Comparison of ENCODE assay signal across 1 cellular context in the genomic region with DNA sequence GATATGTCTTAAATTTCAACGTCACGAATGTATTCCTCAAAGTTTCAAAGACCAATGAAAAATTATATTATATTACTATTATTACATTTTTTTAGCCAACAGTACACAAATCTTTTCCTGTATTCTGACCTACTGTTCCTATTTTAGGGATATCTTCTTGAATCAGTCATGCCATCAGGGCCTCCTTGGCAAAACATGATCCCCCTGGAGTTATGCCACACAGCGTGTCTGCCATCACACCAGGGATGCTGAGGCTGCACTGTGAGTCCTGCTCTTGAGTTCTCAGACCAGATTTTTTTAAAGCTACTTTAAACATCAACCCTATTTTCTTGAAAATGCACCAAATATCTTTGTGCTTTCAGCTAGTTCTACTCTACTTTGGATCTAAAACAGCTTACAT.
TF ChIP-seq lines count a peak whose summit lies in the region.

No MANE protein-coding gene starts in this region.

TF ChIP-seq in HepG2, 621 proteins besides CTCF, POLR2A, EP300 and RAD21 (continued from another document):
- TF ChIP-seq, protein P1, sequence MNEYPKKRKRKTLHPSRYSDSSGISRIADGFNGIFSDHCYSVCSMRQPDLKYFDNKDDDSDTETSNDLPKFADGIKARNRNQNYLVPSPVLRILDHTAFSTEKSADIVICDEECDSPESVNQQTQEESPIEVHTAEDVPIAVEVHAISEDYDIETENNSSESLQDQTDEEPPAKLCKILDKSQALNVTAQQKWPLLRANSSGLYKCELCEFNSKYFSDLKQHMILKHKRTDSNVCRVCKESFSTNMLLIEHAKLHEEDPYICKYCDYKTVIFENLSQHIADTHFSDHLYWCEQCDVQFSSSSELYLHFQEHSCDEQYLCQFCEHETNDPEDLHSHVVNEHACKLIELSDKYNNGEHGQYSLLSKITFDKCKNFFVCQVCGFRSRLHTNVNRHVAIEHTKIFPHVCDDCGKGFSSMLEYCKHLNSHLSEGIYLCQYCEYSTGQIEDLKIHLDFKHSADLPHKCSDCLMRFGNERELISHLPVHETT (CRISPR knock-in tag; conservative IDR thresholded peaks at IDR 0.05) = no peak
- TF ChIP-seq, protein P2, sequence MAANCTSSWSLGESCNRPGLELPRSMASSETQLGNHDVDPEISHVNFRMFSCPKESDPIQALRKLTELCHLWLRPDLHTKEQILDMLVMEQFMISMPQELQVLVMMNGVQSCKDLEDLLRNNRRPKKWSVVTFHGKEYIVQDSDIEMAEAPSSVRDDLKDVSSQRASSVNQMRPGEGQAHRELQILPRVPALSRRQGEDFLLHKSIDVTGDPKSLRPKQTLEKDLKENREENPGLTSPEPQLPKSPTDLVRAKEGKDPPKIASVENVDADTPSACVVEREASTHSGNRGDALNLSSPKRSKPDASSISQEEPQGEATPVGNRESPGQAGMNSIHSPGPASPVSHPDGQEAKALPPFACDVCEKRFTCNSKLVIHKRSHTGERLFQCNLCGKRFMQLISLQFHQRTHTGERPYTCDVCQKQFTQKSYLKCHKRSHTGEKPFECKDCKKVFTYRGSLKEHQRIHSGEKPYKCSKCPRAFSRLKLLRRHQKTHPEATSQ (CRISPR knock-in tag; IDR thresholded peaks at IDR 0.05; ENCODE audit: borderline replicate concordance) = no peak
TF ChIP-seq in HepG2: peak in this region for 0.
